In the genomic region with DNA sequence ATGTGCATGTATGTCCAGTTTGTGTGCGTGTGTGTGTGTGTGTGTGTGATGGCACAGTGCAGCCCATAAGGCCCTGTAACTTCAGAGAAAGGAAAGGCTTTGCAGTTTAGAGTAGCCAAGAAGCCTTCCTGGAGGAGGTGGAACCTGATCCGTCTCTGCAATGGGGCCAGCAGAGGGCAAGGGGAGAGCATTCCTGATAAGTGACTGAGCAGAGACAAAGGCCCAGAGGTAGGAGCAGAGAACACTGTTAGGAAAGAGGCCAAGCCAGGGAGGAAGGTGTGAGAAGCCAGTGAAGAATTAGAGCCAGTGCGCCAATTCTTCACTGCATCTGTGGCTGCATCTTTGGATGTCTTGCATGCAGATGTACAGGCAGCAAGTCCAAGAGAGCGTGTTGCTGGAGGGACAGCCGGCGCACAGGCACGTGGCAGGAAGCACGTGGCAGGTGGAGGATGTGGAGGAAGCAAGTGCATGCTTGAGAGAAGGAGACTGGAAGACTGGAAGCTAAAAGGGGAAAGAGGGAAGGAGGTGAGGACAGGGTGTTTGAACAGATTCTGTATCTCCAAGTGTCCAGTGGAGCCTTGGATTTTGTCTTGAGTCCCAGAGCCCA, we compare ENCODE assay signal across 1 cellular context.
A peak's percentile ranks its signal among the peaks of the same experiment; 100 is the strongest.
TF ChIP-seq lines count a peak whose summit lies in the region.

No MANE protein-coding gene starts in this region.

TF ChIP-seq in K562, 482 proteins besides CTCF, POLR2A, EP300 and RAD21 (continued from another document):
- TF ChIP-seq MGA (IDR thresholded peaks at IDR 0.05) (peak; percentile 79), SLC30A9 (CRISPR knock-in tag; IDR thresholded peaks at IDR 0.05) (no peak), SFPQ (IDR thresholded peaks at IDR 0.05; ENCODE audit: low read depth, low read length) (no peak), LEF1 (IDR thresholded peaks at IDR 0.05) (no peak), ZNF445 (CRISPR knock-in tag; IDR thresholded peaks at IDR 0.05; ENCODE audit: low read depth) (no peak), MCM5 (IDR thresholded peaks at IDR 0.05; ENCODE audit: low read depth) (no peak), ZNF766 (CRISPR knock-in tag; conservative IDR thresholded peaks at IDR 0.05) (no peak)
- TF ChIP-seq, protein P1, sequence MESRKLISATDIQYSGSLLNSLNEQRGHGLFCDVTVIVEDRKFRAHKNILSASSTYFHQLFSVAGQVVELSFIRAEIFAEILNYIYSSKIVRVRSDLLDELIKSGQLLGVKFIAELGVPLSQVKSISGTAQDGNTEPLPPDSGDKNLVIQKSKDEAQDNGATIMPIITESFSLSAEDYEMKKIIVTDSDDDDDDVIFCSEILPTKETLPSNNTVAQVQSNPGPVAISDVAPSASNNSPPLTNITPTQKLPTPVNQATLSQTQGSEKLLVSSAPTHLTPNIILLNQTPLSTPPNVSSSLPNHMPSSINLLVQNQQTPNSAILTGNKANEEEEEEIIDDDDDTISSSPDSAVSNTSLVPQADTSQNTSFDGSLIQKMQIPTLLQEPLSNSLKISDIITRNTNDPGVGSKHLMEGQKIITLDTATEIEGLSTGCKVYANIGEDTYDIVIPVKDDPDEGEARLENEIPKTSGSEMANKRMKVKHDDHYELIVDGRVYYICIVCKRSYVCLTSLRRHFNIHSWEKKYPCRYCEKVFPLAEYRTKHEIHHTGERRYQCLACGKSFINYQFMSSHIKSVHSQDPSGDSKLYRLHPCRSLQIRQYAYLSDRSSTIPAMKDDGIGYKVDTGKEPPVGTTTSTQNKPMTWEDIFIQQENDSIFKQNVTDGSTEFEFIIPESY (CRISPR knock-in tag; IDR thresholded peaks at IDR 0.05), result 0 out of 2 replicates have a peak, but pooled peaks have one; percentile 35
